2 cellular contexts compared by ENCODE assay signal in the genomic region with DNA sequence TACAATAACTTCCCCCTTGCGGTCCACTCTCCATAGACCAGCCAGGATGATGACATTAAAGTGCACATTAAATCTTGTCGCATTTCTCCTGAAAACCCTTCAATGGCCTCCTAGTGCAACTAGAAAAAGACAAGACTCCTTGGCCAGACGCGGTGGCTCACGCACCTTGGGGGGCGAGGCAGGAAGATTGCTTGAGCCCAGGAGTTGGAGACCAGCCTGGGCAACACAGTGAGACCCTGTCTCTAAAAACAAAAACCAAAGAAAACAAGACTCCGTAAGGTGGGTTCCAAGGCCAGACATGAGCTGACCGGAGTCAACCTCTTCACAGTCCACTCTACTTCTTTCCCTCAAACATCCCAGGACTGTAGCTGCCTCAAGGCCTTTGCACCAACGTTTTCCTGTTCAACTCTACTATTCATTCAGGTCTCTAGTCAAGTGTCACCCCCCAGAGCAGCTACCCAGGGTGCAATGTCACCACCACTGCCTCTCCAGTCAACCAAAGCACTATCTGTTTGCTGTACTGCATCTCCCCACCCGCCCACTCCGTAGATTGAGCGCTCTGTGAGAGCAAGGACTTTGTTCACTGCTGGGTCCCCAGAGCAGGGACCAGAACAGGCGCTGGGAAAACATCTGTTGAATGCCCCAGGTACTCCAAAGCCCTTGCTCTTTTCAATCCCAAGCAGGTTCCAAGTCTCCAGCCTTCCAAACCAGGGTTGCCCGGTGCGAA.
TF ChIP-seq lines count a peak whose summit lies in the region.

No MANE protein-coding gene starts in this region.

TF ChIP-seq in H1, 55 proteins besides CTCF, POLR2A, EP300 and RAD21:
- TF ChIP-seq POU5F1 (IDR thresholded peaks at IDR 0.05; ENCODE audit: low read depth, low read length) (no peak), SP1 (IDR thresholded peaks at IDR 0.05; ENCODE audit: low read depth, low read length) (no peak), KDM1A (IDR thresholded peaks at IDR 0.05; ENCODE audit: borderline replicate concordance, low read length) (no peak), FOSL1 (IDR thresholded peaks at IDR 0.05; ENCODE audit: insufficient read depth, low read depth, low read length) (no peak), SP4 (IDR thresholded peaks at IDR 0.05; ENCODE audit: low read length) (no peak), SUZ12 (IDR thresholded peaks at IDR 0.05; ENCODE audit: low read length) (no peak)

TF ChIP-seq in neural cell, 6 proteins besides CTCF, POLR2A, EP300 and RAD21:
- TF ChIP-seq EZH2 (IDR thresholded peaks at IDR 0.05; ENCODE audit: borderline replicate concordance, insufficient read depth, low read length, poor library complexity, severe bottlenecking): no peak
- no peak for TF ChIP-seq MXI1 (conservative IDR thresholded peaks at IDR 0.05; ENCODE audit: poor library complexity, severe bottlenecking)
- TF ChIP-seq TAF1 (IDR thresholded peaks at IDR 0.05; ENCODE audit: low read depth): no peak
- TF ChIP-seq POLR2AphosphoS5 (IDR thresholded peaks at IDR 0.05): no peak
- TF ChIP-seq, protein P1, sequence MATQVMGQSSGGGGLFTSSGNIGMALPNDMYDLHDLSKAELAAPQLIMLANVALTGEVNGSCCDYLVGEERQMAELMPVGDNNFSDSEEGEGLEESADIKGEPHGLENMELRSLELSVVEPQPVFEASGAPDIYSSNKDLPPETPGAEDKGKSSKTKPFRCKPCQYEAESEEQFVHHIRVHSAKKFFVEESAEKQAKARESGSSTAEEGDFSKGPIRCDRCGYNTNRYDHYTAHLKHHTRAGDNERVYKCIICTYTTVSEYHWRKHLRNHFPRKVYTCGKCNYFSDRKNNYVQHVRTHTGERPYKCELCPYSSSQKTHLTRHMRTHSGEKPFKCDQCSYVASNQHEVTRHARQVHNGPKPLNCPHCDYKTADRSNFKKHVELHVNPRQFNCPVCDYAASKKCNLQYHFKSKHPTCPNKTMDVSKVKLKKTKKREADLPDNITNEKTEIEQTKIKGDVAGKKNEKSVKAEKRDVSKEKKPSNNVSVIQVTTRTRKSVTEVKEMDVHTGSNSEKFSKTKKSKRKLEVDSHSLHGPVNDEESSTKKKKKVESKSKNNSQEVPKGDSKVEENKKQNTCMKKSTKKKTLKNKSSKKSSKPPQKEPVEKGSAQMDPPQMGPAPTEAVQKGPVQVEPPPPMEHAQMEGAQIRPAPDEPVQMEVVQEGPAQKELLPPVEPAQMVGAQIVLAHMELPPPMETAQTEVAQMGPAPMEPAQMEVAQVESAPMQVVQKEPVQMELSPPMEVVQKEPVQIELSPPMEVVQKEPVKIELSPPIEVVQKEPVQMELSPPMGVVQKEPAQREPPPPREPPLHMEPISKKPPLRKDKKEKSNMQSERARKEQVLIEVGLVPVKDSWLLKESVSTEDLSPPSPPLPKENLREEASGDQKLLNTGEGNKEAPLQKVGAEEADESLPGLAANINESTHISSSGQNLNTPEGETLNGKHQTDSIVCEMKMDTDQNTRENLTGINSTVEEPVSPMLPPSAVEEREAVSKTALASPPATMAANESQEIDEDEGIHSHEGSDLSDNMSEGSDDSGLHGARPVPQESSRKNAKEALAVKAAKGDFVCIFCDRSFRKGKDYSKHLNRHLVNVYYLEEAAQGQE (IDR thresholded peaks at IDR 0.05; ENCODE audit: borderline replicate concordance): no peak
- no peak for TF ChIP-seq SMC3 (conservative IDR thresholded peaks at IDR 0.05; ENCODE audit: poor library complexity)
